In the genomic region with DNA sequence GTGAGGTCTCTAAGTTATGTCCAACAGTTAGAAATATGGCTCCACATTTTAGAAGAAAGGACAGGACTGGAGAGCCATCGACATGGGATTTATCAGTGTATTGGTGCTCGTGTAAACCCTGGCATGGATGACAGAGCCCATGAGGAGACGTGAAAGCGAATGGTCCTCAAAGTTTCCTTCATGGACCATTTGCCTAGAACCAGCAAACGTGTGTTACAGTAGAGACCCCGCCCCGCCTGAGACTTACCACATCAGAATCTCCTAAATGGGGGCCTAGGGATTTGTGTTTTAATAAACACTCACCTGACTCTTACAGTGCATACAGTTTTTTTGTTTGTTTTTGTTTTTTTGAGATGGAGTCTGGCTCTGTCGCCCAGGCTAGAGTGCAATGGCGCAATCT, we compare ENCODE assay signal across 14 cellular contexts. TPM values are rescaled to one million over a fixed set of nuclear protein-coding genes. Genes with fewer than 3 reads are reported as not detected.
DNase-seq lines count a peak whose midpoint lies in the region; ATAC-seq and TF ChIP-seq lines count a peak whose summit lies in the region.
"Had no signal": no experiment of that assay in that cellular context is flagged by ENCODE, and none has a peak within 500 bp of the region (broad histone marks: within the 10 kb centered on the region; RNA-seq: fewer than 3 reads in every experiment).

No MANE protein-coding gene starts in this region.

- ATAC-seq in activated T-cell treated with anti-CD3 and anti-CD28 coated beads, Interleukin-2, amount 50 U/mL, for 4 hours, result no peak
- ATAC-seq in HG02588 (IDR thresholded peaks at IDR 0.05; ENCODE audit: unreplicated experiment) (no peak), GM21367 (IDR thresholded peaks at IDR 0.05; ENCODE audit: unreplicated experiment) (no peak)

- CTCF ChIA-PET in activated CD4-positive, alpha-beta memory T cell treated with anti-CD3 and anti-CD28 coated beads, Interleukin-2, amount 10 ng/mL, durations not matched to agents 7 days and 5 days (lab: Charles Lee), result interaction anchor here (0.9 to 22.3 kb wide), 4 partner anchors 8 to 115 kb away, joined by 3 to 563 read pairs (median 62); a partner anchor contains a TSS

- peak overlapping the region; percentile 40 for H3K27ac ChIP-seq in subcutaneous abdominal adipose tissue (ENCODE audit: low read depth, low read length)

- peak overlapping the region; percentile 90 for H3K27ac Mint-ChIP-seq in activated CD4-positive, alpha-beta memory T cell treated with anti-CD3 and anti-CD28 coated beads, Interleukin-2, amount 10 ng/mL, durations not matched to agents 7 days and 5 days
- H3K27ac Mint-ChIP-seq in glutamatergic neuron (ENCODE audit: unreplicated experiment), result peak overlapping the region; percentile 24
- H3K27ac Mint-ChIP-seq: HFFc6 had no signal

- peaks cover 98% of the 10 kb centered on the region for H3K4me1 Mint-ChIP-seq in activated T-cell treated with anti-CD3 and anti-CD28 coated beads, Interleukin-2, amount 50 U/mL, for 4 hours (ENCODE audit: low read depth)
- peaks cover 97% of the 10 kb centered on the region for H3K4me1 Mint-ChIP-seq in activated CD4-positive, alpha-beta memory T cell treated with anti-CD3 and anti-CD28 coated beads, Interleukin-2, amount 10 ng/mL, durations not matched to agents 7 days and 5 days
- peaks cover 48% of the 10 kb centered on the region for H3K4me1 Mint-ChIP-seq in glutamatergic neuron (ENCODE audit: low read depth, unreplicated experiment)

- no peak for TF ChIP-seq CTCF in glutamatergic neuron (IDR thresholded peaks at IDR 0.05; ENCODE audit: partially characterized antibody, unreplicated experiment)

- no peak overlapping the region for H3K9ac ChIP-seq in subcutaneous abdominal adipose tissue (ENCODE audit: low read length in 5 of 5)

- H3K4me3 ChIP-seq in subcutaneous abdominal adipose tissue (ENCODE audit: low read depth in 1 of 5, low read length in 5 of 5), result no peak overlapping the region
- H3K4me3 ChIP-seq: right atrium auricular region had no signal

- H3K4me1 ChIP-seq in subcutaneous abdominal adipose tissue (ENCODE audit: control insufficient read depth in 5 of 5, insufficient read depth in 5 of 5, low read length in 5 of 5), result peaks cover 11 to 62% (median 25%) of the 10 kb centered on the region in 5 donors
- H3K4me1 ChIP-seq: Caco-2 had no signal

- no peaks in the 10 kb centered on the region for H3K9me3 Mint-ChIP-seq in activated T-cell treated with anti-CD3 and anti-CD28 coated beads, Interleukin-2, amount 50 U/mL, for 4 hours
- no peaks in the 10 kb centered on the region for H3K9me3 Mint-ChIP-seq in activated CD4-positive, alpha-beta memory T cell treated with anti-CD3 and anti-CD28 coated beads, Interleukin-2, amount 10 ng/mL, durations not matched to agents 7 days and 5 days
- peaks cover 6% of the 10 kb centered on the region for H3K9me3 Mint-ChIP-seq in glutamatergic neuron (ENCODE audit: unreplicated experiment)
- H3K9me3 Mint-ChIP-seq: HFFc6 had no signal

- H3K36me3 ChIP-seq in subcutaneous abdominal adipose tissue (ENCODE audit: control insufficient read depth in 5 of 5, insufficient read depth in 5 of 5, low read length in 5 of 5), result no peaks in the 10 kb centered on the region
- H3K36me3 ChIP-seq: right atrium auricular region had no signal

- H3K27me3 ChIP-seq in subcutaneous abdominal adipose tissue (ENCODE audit: control insufficient read depth in 5 of 5, insufficient read depth in 4 of 5, low read length in 5 of 5), result no peaks in the 10 kb centered on the region
- H3K27me3 ChIP-seq: right atrium auricular region had no signal

- POLR2A ChIA-PET in activated CD4-positive, alpha-beta memory T cell treated with anti-CD3 and anti-CD28 coated beads, Interleukin-2, amount 10 ng/mL, durations not matched to agents 7 days and 5 days (lab: Charles Lee), result interaction anchor here (33.6 to 58.4 kb wide), 2 partner anchors 16 to 17 kb away, joined by 1586 read pairs; a partner anchor contains a TSS

- peak overlapping the region; percentile 73 for H3K4me3 Mint-ChIP-seq in activated T-cell treated with anti-CD3 and anti-CD28 coated beads, Interleukin-2, amount 50 U/mL, for 4 hours
- peak overlapping the region; percentile 76 for H3K4me3 Mint-ChIP-seq in activated CD4-positive, alpha-beta memory T cell treated with anti-CD3 and anti-CD28 coated beads, Interleukin-2, amount 10 ng/mL, durations not matched to agents 7 days and 5 days
- H3K4me3 Mint-ChIP-seq in glutamatergic neuron (ENCODE audit: unreplicated experiment), result no peak overlapping the region
- H3K4me3 Mint-ChIP-seq: HFFc6 had no signal

- no peak for DNase-seq in activated T-cell treated with anti-CD3 and anti-CD28 coated beads, Interleukin-2, amount 50 U/mL, for 4 hours
- no peak for DNase-seq in activated T-cell treated with anti-CD3 and anti-CD28 coated beads for 4 hours
- DNase-seq in activated CD4-positive, alpha-beta memory T cell treated with anti-CD3 and anti-CD28 coated beads, Interleukin-2, amount 10 ng/mL, durations not matched to agents 7 days and 5 days, result no peak
- no peak for DNase-seq in glutamatergic neuron
- no peak for DNase-seq in nucleus accumbens (lab: John Stamatoyannopoulos, UW)
- DNase-seq: Caco-2; kidney; NCI-H2081; stimulated activated CD4-positive, alpha-beta T cell treated with anti-CD3 and anti-CD28 coated beads, Interleukin-15, amount 100 ng/mL, for 24 hours had no signal

- H3K27me3 Mint-ChIP-seq in activated T-cell treated with anti-CD3 and anti-CD28 coated beads, Interleukin-2, amount 50 U/mL, for 4 hours (ENCODE audit: low read depth), result no peaks in the 10 kb centered on the region
- H3K27me3 Mint-ChIP-seq in activated CD4-positive, alpha-beta memory T cell treated with anti-CD3 and anti-CD28 coated beads, Interleukin-2, amount 10 ng/mL, durations not matched to agents 7 days and 5 days, result no peaks in the 10 kb centered on the region
- H3K27me3 Mint-ChIP-seq in glutamatergic neuron (ENCODE audit: unreplicated experiment), result peaks cover 7% of the 10 kb centered on the region

- peaks cover 32% of the 10 kb centered on the region for H3K36me3 Mint-ChIP-seq in activated T-cell treated with anti-CD3 and anti-CD28 coated beads, Interleukin-2, amount 50 U/mL, for 4 hours (ENCODE audit: insufficient read depth)
- peaks cover 90% of the 10 kb centered on the region for H3K36me3 Mint-ChIP-seq in activated CD4-positive, alpha-beta memory T cell treated with anti-CD3 and anti-CD28 coated beads, Interleukin-2, amount 10 ng/mL, durations not matched to agents 7 days and 5 days (ENCODE audit: low read depth)
- no peaks in the 10 kb centered on the region for H3K36me3 Mint-ChIP-seq in glutamatergic neuron (ENCODE audit: unreplicated experiment)

- H3K9me3 ChIP-seq in subcutaneous abdominal adipose tissue (ENCODE audit: control insufficient read depth in 5 of 5, low read length in 5 of 5), result no peaks in the 10 kb centered on the region
- H3K9me3 ChIP-seq: Caco-2, right atrium auricular region had no signal

RNA-seq across cellular contexts. Expression of a gene that starts 12.2 kb away (rescaled TPM):
- total RNA-seq in activated T-cell treated with anti-CD3 and anti-CD28 coated beads, Interleukin-2, amount 50 U/mL, for 4 hours, result 100 to 1,000 TPM in 2 of 3 donors, 10 to 100 TPM in 1; 79.4 to 112 (median 107) TPM
- 100 to 1,000 TPM; 771 to 787 TPM for total RNA-seq in activated CD4-positive, alpha-beta memory T cell treated with anti-CD3 and anti-CD28 coated beads, Interleukin-2, amount 10 ng/mL, durations not matched to agents 7 days and 5 days
- total RNA-seq in glutamatergic neuron (ENCODE audit: unreplicated experiment), result 381 TPM
